ENCODE assay signal across 8 cellular contexts in the genomic region with DNA sequence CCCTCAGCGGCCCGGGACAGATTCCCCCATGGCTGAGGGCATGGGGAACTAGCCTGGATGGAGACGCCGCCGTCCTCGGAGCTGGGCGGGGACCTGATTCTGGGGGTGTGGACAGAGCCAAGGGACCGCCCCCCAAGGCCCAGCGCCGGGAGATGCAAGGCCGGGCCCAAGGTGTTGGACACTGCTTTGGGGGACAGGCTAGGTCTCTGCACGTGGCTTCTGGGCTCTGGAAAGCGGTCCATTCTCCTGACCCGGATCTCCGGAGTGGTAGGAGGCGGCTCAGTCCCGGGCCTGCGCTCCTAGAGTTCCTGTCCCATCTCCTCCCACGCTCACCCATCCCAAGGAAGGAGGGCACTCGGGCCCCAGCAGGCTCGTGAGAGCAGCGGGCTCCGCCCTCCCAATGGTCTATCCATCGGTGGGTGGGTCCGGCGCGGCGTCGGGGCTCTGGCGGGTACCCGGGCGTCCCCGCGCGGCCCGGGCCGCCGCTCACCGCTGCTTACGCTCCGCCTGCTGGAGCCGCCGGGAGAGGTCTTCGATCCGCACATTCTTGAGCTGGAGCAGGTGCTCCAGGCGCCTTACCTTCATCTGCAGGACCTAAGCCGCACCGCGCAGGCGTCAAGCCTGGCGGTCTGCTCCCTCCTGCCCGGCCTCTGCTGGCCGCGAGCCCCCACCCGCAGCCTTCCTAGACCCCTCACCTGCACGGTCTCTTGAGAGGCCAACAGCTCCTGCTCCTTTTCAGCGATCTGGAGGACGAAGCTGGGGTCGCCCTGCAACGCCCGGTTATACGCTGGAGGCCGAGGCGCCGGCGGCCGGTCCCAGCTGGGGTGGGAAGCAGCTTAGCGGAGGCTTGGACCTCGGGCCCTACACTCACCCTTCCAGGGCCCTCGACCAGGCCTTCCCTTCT. TPM values are rescaled to one million over a fixed set of nuclear protein-coding genes. Genes with fewer than 3 reads are reported as not detected.
A peak's percentile ranks its signal among the peaks of the same experiment; 100 is the strongest.
DNase-seq lines count a peak whose midpoint lies in the region; ATAC-seq and TF ChIP-seq lines count a peak whose summit lies in the region.

No MANE protein-coding gene starts in this region.

- peak overlapping the region in 1 of 3 donors; percentile 59 for H3K27ac Mint-ChIP-seq in CD4-positive, CD25-positive, alpha-beta regulatory T cell
- H3K27ac Mint-ChIP-seq in endothelial cell (ENCODE audit: unreplicated experiment) = no peak overlapping the region

- WGBS in tibial nerve, 2 donors = 1 to 3% methylated on average over 41 of the region's 70 CpGs

- no peaks in the 10 kb centered on the region for H3K36me3 Mint-ChIP-seq in CD4-positive, CD25-positive, alpha-beta regulatory T cell
- no peaks in the 10 kb centered on the region for H3K36me3 Mint-ChIP-seq in endothelial cell (ENCODE audit: low read depth, unreplicated experiment)

- no peaks in the 10 kb centered on the region for H3K27me3 ChIP-seq in CD4-positive, CD25-positive, alpha-beta regulatory T cell (ENCODE audit: control insufficient read depth, insufficient read depth, low read length)
- peaks cover 44% of the 10 kb centered on the region for H3K27me3 ChIP-seq in HUES48 (ENCODE audit: control insufficient read depth, insufficient read depth, low read length)
- peaks cover 10 to 12% of the 10 kb centered on the region in 2 donors for H3K27me3 ChIP-seq in mucosa of rectum (ENCODE audit: control insufficient read depth in 2 of 2, insufficient read depth in 2 of 2, low read length in 2 of 2)
- H3K27me3 ChIP-seq in tibial nerve = no peaks in the 10 kb centered on the region

- H3K4me3 Mint-ChIP-seq in CD4-positive, CD25-positive, alpha-beta regulatory T cell = peak overlapping the region; percentile 79 to 90 (median 85)
- no peak overlapping the region for H3K4me3 Mint-ChIP-seq in endothelial cell (ENCODE audit: unreplicated experiment)

- no peaks in the 10 kb centered on the region for H3K36me3 ChIP-seq in CD4-positive, CD25-positive, alpha-beta regulatory T cell (ENCODE audit: control insufficient read depth, insufficient read depth, low read length)
- no peaks in the 10 kb centered on the region for H3K36me3 ChIP-seq in HUES48 (ENCODE audit: control insufficient read depth, insufficient read depth, low read length)
- H3K36me3 ChIP-seq in mucosa of rectum (ENCODE audit: control insufficient read depth in 2 of 2, insufficient read depth in 2 of 2, low read length in 2 of 2) = no peaks in the 10 kb centered on the region
- peaks cover 0 to 6% (median 0%) of the 10 kb centered on the region in 3 donors for H3K36me3 ChIP-seq in tibial nerve

- ATAC-seq in CD4-positive, CD25-positive, alpha-beta regulatory T cell (ENCODE audit: low read depth in 2 of 2) = peak; percentile 43 to 62
- ATAC-seq in HG02981 (IDR thresholded peaks at IDR 0.05; ENCODE audit: unreplicated experiment) = no peak

- TF ChIP-seq CTCF in endothelial cell (IDR thresholded peaks at IDR 0.05; ENCODE audit: unreplicated experiment) (no peak), tibial nerve (IDR thresholded peaks at IDR 0.05) (peak in 1 of 5 experiments; percentile 10)

- peaks cover 32% of the 10 kb centered on the region for H3K4me1 ChIP-seq in CD4-positive, CD25-positive, alpha-beta regulatory T cell (ENCODE audit: control insufficient read depth, insufficient read depth, low read length, poor library complexity, severe bottlenecking)
- peaks cover 10% of the 10 kb centered on the region for H3K4me1 ChIP-seq in HUES48 (ENCODE audit: control insufficient read depth, insufficient read depth, low read length)
- H3K4me1 ChIP-seq in mucosa of rectum (ENCODE audit: control insufficient read depth in 2 of 2, insufficient read depth in 2 of 2, low read length in 2 of 2) = peaks cover 20 to 24% of the 10 kb centered on the region in 2 donors
- peaks cover 0 to 43% (median 13%) of the 10 kb centered on the region in 4 donors for H3K4me1 ChIP-seq in tibial nerve

- no peaks in the 10 kb centered on the region for H3K9me3 ChIP-seq in CD4-positive, CD25-positive, alpha-beta regulatory T cell (ENCODE audit: control insufficient read depth in 2 of 2, low read length in 2 of 2)
- H3K9me3 ChIP-seq in HUES48 (ENCODE audit: control insufficient read depth, insufficient read depth, low read length) (no peaks in the 10 kb centered on the region), mucosa of rectum (ENCODE audit: control insufficient read depth in 2 of 2, low read length in 2 of 2) (no peaks in the 10 kb centered on the region), tibial nerve (no peaks in the 10 kb centered on the region)

- TF ChIP-seq POLR2A in tibial nerve (IDR thresholded peaks at IDR 0.05) = no peak

- H3K4me3 ChIP-seq in CD4-positive, CD25-positive, alpha-beta regulatory T cell (ENCODE audit: low read depth, low read length) = peak overlapping the region; percentile 48
- H3K4me3 ChIP-seq in HUES48 (ENCODE audit: low read depth, low read length) (peak overlapping the region; percentile 69), mucosa of rectum (ENCODE audit: low read length in 2 of 2) (peak overlapping the region; percentile 69 to 71), tibial nerve (peak overlapping the region; percentile 28 to 60 (median 54))

- peaks cover 6 to 42% (median 19%) of the 10 kb centered on the region in 4 donors for H3K4me1 Mint-ChIP-seq in CD4-positive, CD25-positive, alpha-beta regulatory T cell
- H3K4me1 Mint-ChIP-seq in endothelial cell (ENCODE audit: unreplicated experiment) = peaks cover 10% of the 10 kb centered on the region

- H3K27ac ChIP-seq in CD4-positive, CD25-positive, alpha-beta regulatory T cell (ENCODE audit: insufficient read depth, low read length, poor library complexity, severe bottlenecking) = no peak overlapping the region
- H3K27ac ChIP-seq in HUES48 (ENCODE audit: low read depth, low read length) (no peak overlapping the region), mucosa of rectum (ENCODE audit: low read depth in 2 of 2, low read length in 2 of 2) (no peak overlapping the region), tibial nerve (peak overlapping the region in 1 of 4 donors; percentile 66)

- peak overlapping the region; percentile 32; the same call in 1 of the 2 replicates for H3K9ac ChIP-seq in HUES48 (ENCODE audit: low read depth, low read length)
- peak overlapping the region; percentile 21 to 47 for H3K9ac ChIP-seq in mucosa of rectum (ENCODE audit: low read depth in 1 of 2, low read length in 2 of 2)

- peak in 2 of 3 donors; percentile 38 to 66 for DNase-seq in CD4-positive, CD25-positive, alpha-beta regulatory T cell
- DNase-seq in activated CD4-positive, CD25-positive, alpha-beta regulatory T cell treated with anti-CD3 and anti-CD28 coated beads, Interleukin-2, amount 50 U/mL, for 72 hours = peak; percentile 63
- DNase-seq in endothelial cell (ENCODE audit: low spot score) = peak; percentile 35
- peak in 1 of 2 donors; percentile 48 for DNase-seq in tibial nerve (ENCODE audit: low spot score in 2 of 2)
- no peak for DNase-seq in NCI-H1092 (lab: John Stamatoyannopoulos, UW)

- TF ChIP-seq EP300 in tibial nerve (IDR thresholded peaks at IDR 0.05) = no peak

- no peaks in the 10 kb centered on the region for H3K9me3 Mint-ChIP-seq in CD4-positive, CD25-positive, alpha-beta regulatory T cell
- H3K9me3 Mint-ChIP-seq in endothelial cell (ENCODE audit: unreplicated experiment) = no peaks in the 10 kb centered on the region

- H3K27me3 Mint-ChIP-seq in CD4-positive, CD25-positive, alpha-beta regulatory T cell = peaks cover 10% of the 10 kb centered on the region
- peaks cover 25% of the 10 kb centered on the region for H3K27me3 Mint-ChIP-seq in endothelial cell (ENCODE audit: unreplicated experiment)

RNA-seq across cellular contexts. Expression of a gene that starts 3.3 kb away (rescaled TPM):
- total RNA-seq in CD4-positive, CD25-positive, alpha-beta regulatory T cell = not detected
- polyA plus RNA-seq in CD4-positive, CD25-positive, alpha-beta regulatory T cell = not detected
- 0.23 TPM for total RNA-seq in endothelial cell (ENCODE audit: unreplicated experiment)
- 1 to 10 TPM in 2 of 4 donors, not detected in 2; 1.1 to 1.8 TPM for total RNA-seq in tibial nerve

RNA-seq across cellular contexts. Expression of a gene that starts 8.6 kb away (rescaled TPM):
- total RNA-seq in CD4-positive, CD25-positive, alpha-beta regulatory T cell = 38.5 TPM
- polyA plus RNA-seq in CD4-positive, CD25-positive, alpha-beta regulatory T cell = 1 to 10 TPM; 1.2 to 1.9 (median 1.5) TPM
- 57.9 TPM for total RNA-seq in endothelial cell (ENCODE audit: unreplicated experiment)
- 100 to 1,000 TPM in 2 of 4 donors, 10 to 100 TPM in 2; 72.8 to 109 (median 100) TPM for total RNA-seq in tibial nerve

RNA-seq across cellular contexts. Expression of a gene that starts 10.4 kb away (rescaled TPM):
- 14.8 TPM for total RNA-seq in CD4-positive, CD25-positive, alpha-beta regulatory T cell
- polyA plus RNA-seq in CD4-positive, CD25-positive, alpha-beta regulatory T cell = 10 to 100 TPM; 19.3 to 25.5 (median 22.1) TPM
- total RNA-seq in endothelial cell (ENCODE audit: unreplicated experiment) (18.0 TPM), tibial nerve (10 to 100 TPM; 14.4 to 32.4 (median 22.2) TPM)

RNA-seq across cellular contexts. Expression of a gene that starts 18.1 kb away (rescaled TPM):
- 310 TPM for total RNA-seq in CD4-positive, CD25-positive, alpha-beta regulatory T cell
- 10 to 100 TPM; 39.7 to 48.4 (median 47.0) TPM for polyA plus RNA-seq in CD4-positive, CD25-positive, alpha-beta regulatory T cell
- total RNA-seq in endothelial cell (ENCODE audit: unreplicated experiment) (10.4 TPM), tibial nerve (10 to 100 TPM; 33.0 to 65.4 (median 43.9) TPM)

RNA-seq across cellular contexts. Expression of a gene that starts 42.4 kb away (rescaled TPM):
- total RNA-seq in CD4-positive, CD25-positive, alpha-beta regulatory T cell = 10.5 TPM
- 10 to 100 TPM; 18.7 to 22.2 (median 20.4) TPM for polyA plus RNA-seq in CD4-positive, CD25-positive, alpha-beta regulatory T cell
- total RNA-seq in endothelial cell (ENCODE audit: unreplicated experiment) (9.9 TPM), tibial nerve (10 to 100 TPM in 3 of 4 donors, 1 to 10 TPM in 1; 9.4 to 20.7 (median 14.9) TPM)
